16 cellular contexts compared by ENCODE assay signal in the genomic region with DNA sequence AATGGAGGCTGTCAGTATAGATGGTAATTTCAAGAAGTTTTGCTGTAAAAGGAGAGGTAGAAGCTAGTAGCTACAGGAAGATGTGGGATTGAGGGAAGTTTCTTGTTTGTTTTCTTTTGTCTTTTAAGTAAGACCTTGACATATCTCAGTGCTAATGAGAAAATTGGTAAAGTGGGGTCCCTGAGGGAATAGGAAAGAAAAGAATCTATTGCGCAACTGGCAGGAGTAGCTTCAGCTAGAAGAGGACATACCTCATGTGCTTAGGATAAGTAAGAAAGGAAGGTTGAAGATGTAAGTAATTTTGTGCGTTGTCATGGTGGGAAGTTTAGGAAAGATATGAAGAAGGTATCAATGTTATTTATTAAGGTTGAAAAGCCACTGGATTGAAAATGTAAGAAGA. TPM values are rescaled to one million over a fixed set of nuclear protein-coding genes. Genes with fewer than 3 reads are reported as not detected.
DNase-seq lines count a peak whose midpoint lies in the region; ATAC-seq, FAIRE-seq and TF ChIP-seq lines count a peak whose summit lies in the region.
"Had no signal": no experiment of that assay in that cellular context is flagged by ENCODE, and none has a peak within 500 bp of the region (broad histone marks: within the 10 kb centered on the region; RNA-seq: fewer than 3 reads in every experiment).

No MANE protein-coding gene starts in this region.

- H3K27me3 ChIP-seq in GM23248 (replicated peaks; ENCODE audit: insufficient read depth) (no peaks in the 10 kb centered on the region), Loucy (ENCODE audit: insufficient read depth, low read length, poor library complexity, severe bottlenecking) (no peaks in the 10 kb centered on the region), H1 (replicated peaks in 1 of 4; ENCODE audit: control insufficient read depth in 3 of 4, extremely low read depth in 1 of 4, insufficient read depth in 3 of 4, low read length in 3 of 4) (no peaks in the 10 kb centered on the region)

- H3K4me1 Mint-ChIP-seq in activated T-cell treated with anti-CD3 and anti-CD28 coated beads, Interleukin-2, amount 50 U/mL, for 72 hours (ENCODE audit: low read depth), result peaks cover 10% of the 10 kb centered on the region
- H3K4me1 Mint-ChIP-seq in chondrocyte (ENCODE audit: low read depth), result peaks cover 18% of the 10 kb centered on the region
- H3K4me1 Mint-ChIP-seq: CD4-positive, alpha-beta memory T cell had no signal

- H2BK15ac ChIP-seq in H1 (ENCODE audit: low read length), result no peak overlapping the region

- no peak overlapping the region for H2BK5ac ChIP-seq in H1 (ENCODE audit: low read depth, low read length)

- in situ Hi-C loops in GM23248 (cut with MboI), result loop anchor here (10.0 kb wide), 1 partner anchor 385 kb away; no protein-coding TSS in a partner anchor

- H3K9me3 ChIP-seq in A549 (no peaks in the 10 kb centered on the region), GM23248 (ENCODE audit: low read depth) (no peaks in the 10 kb centered on the region), Loucy (ENCODE audit: insufficient read depth, low read depth, low read length) (no peaks in the 10 kb centered on the region), H1 (ENCODE audit: insufficient read depth in 2 of 2, low read depth in 1 of 2, low read length in 1 of 2) (no peaks in the 10 kb centered on the region)
- H3K9me3 ChIP-seq: BE2C had no signal

- no peak overlapping the region for H3K14ac ChIP-seq in H1 (ENCODE audit: insufficient read length)

- no peak overlapping the region for H2BK12ac ChIP-seq in H1 (ENCODE audit: low read depth, low read length)

- H3K4ac ChIP-seq in H1 (replicated peaks; ENCODE audit: insufficient read length, low read depth, low read length), result no peak overlapping the region

- H3K27ac Mint-ChIP-seq in activated T-cell treated with anti-CD3 and anti-CD28 coated beads, Interleukin-2, amount 50 U/mL, for 72 hours, result no peak overlapping the region
- H3K27ac Mint-ChIP-seq in chondrocyte (ENCODE audit: unreplicated experiment), result no peak overlapping the region
- H3K27ac Mint-ChIP-seq: CD4-positive, alpha-beta memory T cell had no signal

- no peaks in the 10 kb centered on the region for H3K27me3 Mint-ChIP-seq in activated T-cell treated with anti-CD3 and anti-CD28 coated beads, Interleukin-2, amount 50 U/mL, for 72 hours (ENCODE audit: low read depth)
- H3K27me3 Mint-ChIP-seq in chondrocyte (ENCODE audit: low read depth), result no peaks in the 10 kb centered on the region

- TF ChIP-seq RAD21 in A549 (conservative IDR thresholded peaks at IDR 0.05 in 1 of 2, IDR thresholded peaks at IDR 0.05 in 1 of 2) (no peak), H1 (IDR thresholded peaks at IDR 0.05 in 1 of 2, conservative IDR thresholded peaks at IDR 0.05 in 1 of 2; ENCODE audit: low read depth in 2 of 2, low read length in 2 of 2) (no peak)

- H4K8ac ChIP-seq in H1 (ENCODE audit: extremely low read depth, insufficient read depth, low read length), result no peak overlapping the region

- H3K9ac ChIP-seq in GM23248 (no peak overlapping the region), Loucy (ENCODE audit: low read depth, low read length, poor library complexity, severe bottlenecking) (no peak overlapping the region), H1 (replicated peaks in 1 of 4; ENCODE audit: extremely low read depth in 1 of 4, low read depth in 3 of 4, low read length in 3 of 4) (no peak overlapping the region)

- H3K9me3 Mint-ChIP-seq in activated T-cell treated with anti-CD3 and anti-CD28 coated beads, Interleukin-2, amount 50 U/mL, for 72 hours, result no peaks in the 10 kb centered on the region
- H3K9me3 Mint-ChIP-seq in chondrocyte (ENCODE audit: low read depth), result no peaks in the 10 kb centered on the region
- H3K9me3 Mint-ChIP-seq: CD4-positive, alpha-beta memory T cell had no signal

- no peak overlapping the region for H2BK120ac ChIP-seq in H1 (replicated peaks; ENCODE audit: low read depth, low read length)

- CTCF ChIA-PET in A549 (lab: Yijun Ruan, JAX) (interaction anchor here (1.2 kb wide), 1 partner anchor 87 kb away, joined by 4 read pairs; no protein-coding TSS in a partner anchor), H1 (lab: Charles Lee; ENCODE audit: partially characterized antibody) (interaction anchor here (0.6 to 1.5 kb wide), 4 partner anchors 31 to 475 kb away, joined by 3 to 4 read pairs (median 4); no protein-coding TSS in a partner anchor)

- no peak overlapping the region for H3K56ac ChIP-seq in H1 (replicated peaks; ENCODE audit: insufficient read length, low read depth, low read length)

- no peak overlapping the region for H3K23ac ChIP-seq in H1 (ENCODE audit: insufficient read length)

- no peak overlapping the region for H2AK5ac ChIP-seq in H1 (ENCODE audit: low read depth, low read length)

- no peak overlapping the region for H4K91ac ChIP-seq in H1 (replicated peaks; ENCODE audit: insufficient read length, low read length)

- no peak overlapping the region for H3K4me2 ChIP-seq in A549
- H3K4me2 ChIP-seq in GM23248 (ENCODE audit: unreplicated experiment), result no peak overlapping the region
- H3K4me2 ChIP-seq in Loucy (ENCODE audit: low read depth, low read length, poor library complexity, severe bottlenecking), result no peak overlapping the region
- H3K4me2 ChIP-seq in H1 (ENCODE audit: insufficient read depth in 1 of 2, low read depth in 2 of 2, low read length in 2 of 2), result no peak overlapping the region

- no peak overlapping the region for H4K5ac ChIP-seq in H1 (ENCODE audit: insufficient read length, low read depth, low read length)

- H3K36me3 Mint-ChIP-seq in activated T-cell treated with anti-CD3 and anti-CD28 coated beads, Interleukin-2, amount 50 U/mL, for 72 hours (ENCODE audit: insufficient read depth in 2 of 2), result no peaks in the 10 kb centered on the region
- H3K36me3 Mint-ChIP-seq in chondrocyte (ENCODE audit: low read depth), result no peaks in the 10 kb centered on the region
- H3K36me3 Mint-ChIP-seq: CD4-positive, alpha-beta memory T cell had no signal

- no peaks in the 10 kb centered on the region for H3K79me1 ChIP-seq in H1 (ENCODE audit: low read depth, low read length)

- no peaks in the 10 kb centered on the region; the same call in 1 of the 2 replicates for H3K23me2 ChIP-seq in H1 (ENCODE audit: low read depth, low read length)

- H3K4me3 ChIP-seq in A549 (no peak overlapping the region), GM23248 (no peak overlapping the region), Loucy (ENCODE audit: low read length, poor library complexity, severe bottlenecking) (no peak overlapping the region), H1 (ENCODE audit: extremely low read depth in 1 of 4, insufficient read depth in 2 of 4, low read depth in 3 of 4, low read length in 4 of 4) (no peak overlapping the region)

- H3K36me3 ChIP-seq in GM23248 (ENCODE audit: low read depth) (no peaks in the 10 kb centered on the region), Loucy (ENCODE audit: insufficient read depth, low read length) (no peaks in the 10 kb centered on the region), H1 (ENCODE audit: control insufficient read depth in 2 of 4, insufficient read depth in 4 of 4, low read length in 3 of 4) (no peaks in the 10 kb centered on the region)
- H3K36me3 ChIP-seq: BE2C had no signal

- H3K79me2 ChIP-seq in GM23248 (ENCODE audit: insufficient read depth) (no peaks in the 10 kb centered on the region), Loucy (ENCODE audit: insufficient read depth, low read length) (peaks cover 12% of the 10 kb centered on the region), H1 (ENCODE audit: control insufficient read depth in 1 of 2, insufficient read depth in 2 of 2, low read length in 2 of 2) (no peaks in the 10 kb centered on the region)

- no peak overlapping the region for H3K4me3 Mint-ChIP-seq in activated T-cell treated with anti-CD3 and anti-CD28 coated beads, Interleukin-2, amount 50 U/mL, for 72 hours
- H3K4me3 Mint-ChIP-seq in chondrocyte (ENCODE audit: unreplicated experiment), result no peak overlapping the region
- H3K4me3 Mint-ChIP-seq: CD4-positive, alpha-beta memory T cell had no signal

- TF ChIP-seq EP300 in A549 (IDR thresholded peaks at IDR 0.05), result no peak
- TF ChIP-seq EP300 in H1 (IDR thresholded peaks at IDR 0.05; ENCODE audit: borderline replicate concordance in 1 of 2, low read depth in 2 of 2, low read length in 2 of 2), result no peak

- H3K4me1 ChIP-seq in A549 (no peaks in the 10 kb centered on the region), GM23248 (ENCODE audit: insufficient read depth) (peaks cover 27% of the 10 kb centered on the region), Loucy (ENCODE audit: insufficient read depth, low read length, poor library complexity, severe bottlenecking) (peaks cover 46% of the 10 kb centered on the region), H1 (replicated peaks in 1 of 4; ENCODE audit: control insufficient read depth in 3 of 4, insufficient read depth in 4 of 4, low read length in 3 of 4) (no peaks in the 10 kb centered on the region)
- H3K4me1 ChIP-seq: BE2C had no signal

- 63% methylated on average over 2 of the region's 2 CpGs for WGBS in A549 (ENCODE audit: missing lambda C conversion rate)
- WGBS in GM23248 (ENCODE audit: low coverage in 1 of 2, low lambda C conversion rate in 2 of 2, missing lambda C conversion rate in 2 of 2), 2 experiments, result 99 to 100% methylated on average over 2 of the region's 2 CpGs
- 98 to 100% methylated on average over 1 to 2 of the region's 2 CpGs for WGBS in H1 (ENCODE audit: extremely low coverage in 1 of 2, insufficient coverage in 1 of 2, insufficient read length in 1 of 2, insufficient replicate concordance in 2 of 2, low coverage in 1 of 2, low lambda C conversion rate in 2 of 2, missing lambda C conversion rate in 1 of 2), 2 experiments

- no peak for TF ChIP-seq CTCF in A549 (IDR thresholded peaks at IDR 0.05)
- TF ChIP-seq CTCF in Loucy (conservative IDR thresholded peaks at IDR 0.05; ENCODE audit: low read length), result no peak
- TF ChIP-seq CTCF in H1 (IDR thresholded peaks at IDR 0.05; ENCODE audit: control extremely low read depth in 1 of 3, insufficient read depth in 1 of 3, low read depth in 1 of 3, low read length in 3 of 3), result no peak
- no peak for TF ChIP-seq CTCF in chondrocyte (IDR thresholded peaks at IDR 0.05)

- H2BK20ac ChIP-seq in H1 (ENCODE audit: low read length), result no peak overlapping the region

- no peaks in the 10 kb centered on the region for H3K9me2 ChIP-seq in GM23248 (ENCODE audit: insufficient read depth)
- no peaks in the 10 kb centered on the region for H3K9me2 ChIP-seq in Loucy (replicated peaks; ENCODE audit: low read depth, low read length)

- no peak overlapping the region for H3K18ac ChIP-seq in H1 (ENCODE audit: extremely low read depth, low read length)

- TF ChIP-seq POLR2A in A549 (IDR thresholded peaks at IDR 0.05; ENCODE audit: low read length) (no peak), H1 (IDR thresholded peaks at IDR 0.05; ENCODE audit: control extremely low read depth in 1 of 2, low read depth in 2 of 2, low read length in 2 of 2) (no peak)

- H4K20me1 ChIP-seq in GM23248 (ENCODE audit: insufficient read depth), result no peaks in the 10 kb centered on the region
- H4K20me1 ChIP-seq in Loucy (ENCODE audit: insufficient read depth, low read length, poor library complexity, severe bottlenecking), result no peaks in the 10 kb centered on the region
- H4K20me1 ChIP-seq in H1 (replicated peaks in 1 of 2; ENCODE audit: control insufficient read depth in 1 of 2, insufficient read depth in 2 of 2, low read length in 2 of 2), result no peaks in the 10 kb centered on the region

- H3K27ac ChIP-seq in A549, result no peak overlapping the region
- no peak overlapping the region for H3K27ac ChIP-seq in GM23248
- no peak overlapping the region for H3K27ac ChIP-seq in H1 (ENCODE audit: low read depth, low read length)
- H3K27ac ChIP-seq: C4-2B, HL-60 had no signal

- ATAC-seq in A549, result no peak
- no peak for ATAC-seq in activated T-cell treated with anti-CD3 and anti-CD28 coated beads, Interleukin-2, amount 50 U/mL, for 72 hours (replicated peaks in 1 of 2)

- peaks cover 33% of the 10 kb centered on the region for H3F3A ChIP-seq in GM23248 (ENCODE audit: insufficient read depth)
- H3F3A ChIP-seq in Loucy (ENCODE audit: low read depth), result no peaks in the 10 kb centered on the region

- DNase-seq in A549 (ENCODE audit: low read depth in 1 of 2, low spot score in 1 of 2) (no peak), GM23248 (no peak), H1 (ENCODE audit: low read depth in 1 of 2, low spot score in 2 of 2) (no peak), chondrocyte (ENCODE audit: low spot score) (no peak)
- no peak for DNase-seq in activated CD4-positive, alpha-beta T cell treated with anti-CD3 and anti-CD28 coated beads for 1 hour
- no peak for DNase-seq in activated T-cell treated with anti-CD3 and anti-CD28 coated beads, Interleukin-2, amount 50 U/mL, for 72 hours
- DNase-seq: BE2C; CD4-positive, alpha-beta memory T cell; DMS153; DMS79 treated with DMSO at 0.1 percent for 48 hours; GDM1; H7 had no signal

- POLR2A ChIA-PET in A549 (lab: Yijun Ruan, JAX), result no interaction called here
- POLR2A ChIA-PET in H1 (lab: Charles Lee; ENCODE audit: partially characterized antibody), result no interaction called here

- FAIRE-seq in A549 (lab: Jason Lieb, UNC) (no peak), H1 (lab: Jason Lieb, UNC) (no peak)
- FAIRE-seq: GM12892 had no signal

- H2AFZ ChIP-seq in GM23248 (0 out of 2 replicates have a peak overlapping the region, but pooled peaks have one; percentile 9), Loucy (ENCODE audit: low read length) (peak overlapping the region; percentile 43; the same call in 1 of the 2 replicates), H1 (ENCODE audit: low read length) (no peak overlapping the region)

RNA-seq across cellular contexts. Expression of a gene that starts 8.4 kb away (rescaled TPM):
- polyA plus RNA-seq in A549 (2011; rRNA removed) (0.44 and 0.75 TPM in 2 replicates), A549 (2017; fragmentation: RNase III; extraction: RNeasy Plus Mini Kit Qiagen cat#74134 plus additional on column Dnase treatment) (0.14 to 0.18 TPM (median 0.17 TPM) in 3 replicates), GM23248 (2016; fragmentation: Nextera tagmentation; extraction: Ambion mirVana) (1.6 and 3.4 TPM in 2 replicates), H1 (2011; rRNA removed) (1.0 and 1.7 TPM in 2 replicates)
- 0.04 and 0.07 TPM in 2 replicates for polyA plus RNA-seq in A549 (2012; cell fraction: cytosol; rRNA removed)
- polyA plus RNA-seq in A549 (2012; cell fraction: nucleus; rRNA removed), result 0.02 and 0.11 TPM in 2 replicates
- 1.0 and 2.5 TPM in 2 replicates for polyA minus RNA-seq in A549 (2011; rRNA and poly(A)+ RNA removed)
- total RNA-seq in GM23248 (2014; rRNA removed; shearing (Covaris generic)), result 13.5 and 19.6 TPM in 2 replicates
- 4.4 and 5.8 TPM in 2 replicates for total RNA-seq in H1 (2021; fragmentation: NEBNext Ultra II Directional; extraction: Animal tissue kit (Norgen Biotek cat#: 25700))
- 1.8 TPM for polyA plus RNA-seq in H1 (2011; cell fraction: cytosol; rRNA removed)
- polyA plus RNA-seq in H1 (2011; cell fraction: nucleus; rRNA removed), result 3.6 TPM
- 1.9 to 3.1 TPM (median 2.3 TPM) in 4 replicates for polyA plus RNA-seq in H1 (2012, experiment 1 of 2)
- 0.63 TPM for polyA plus RNA-seq in H1 (2012, experiment 2 of 2)
- polyA plus RNA-seq in H1 (2013, experiment 1 of 2), result 1.5 TPM
- polyA plus RNA-seq in H1 (2013, experiment 2 of 2), result 1.1 TPM
- 18.4 and 19.7 TPM in 2 replicates for polyA minus RNA-seq in H1 (2011; rRNA and poly(A)+ RNA removed)
- polyA minus RNA-seq in H1 (2011; cell fraction: cytosol; rRNA and poly(A)+ RNA removed), result 5.7 TPM
- 40.8 TPM for polyA minus RNA-seq in H1 (2011; cell fraction: nucleus; rRNA and poly(A)+ RNA removed)
- 10 to 100 TPM in 1 of 2 donors, 1 to 10 TPM in 1; 9.8 to 19.1 TPM for total RNA-seq in activated T-cell treated with anti-CD3 and anti-CD28 coated beads, Interleukin-2, amount 50 U/mL, for 72 hours
- total RNA-seq in chondrocyte, result 8.6 to 18.1 TPM (median 9.2 TPM) in 3 replicates
